ENCODE assay signal across 17 cellular contexts in the genomic region with DNA sequence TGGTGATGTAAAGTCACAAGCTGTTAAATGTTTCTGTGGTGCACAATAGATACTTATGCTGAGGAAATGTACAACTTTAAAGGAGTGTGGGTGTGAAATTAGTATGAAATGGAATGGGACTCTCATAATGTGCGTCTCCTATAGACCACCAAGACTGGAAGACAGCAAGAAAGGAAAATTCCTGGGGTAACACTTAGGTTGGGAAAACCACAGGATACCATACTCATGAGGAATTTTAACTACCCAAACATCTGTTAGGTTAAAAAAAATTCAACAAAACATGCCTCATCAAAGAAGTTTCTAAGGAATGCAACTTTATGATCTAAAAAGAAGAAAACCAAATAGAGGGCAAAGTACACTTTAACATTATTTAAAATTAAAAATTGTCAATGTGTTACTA.
DNase-seq lines count a peak whose midpoint lies in the region; ATAC-seq and TF ChIP-seq lines count a peak whose summit lies in the region.
"Had no signal": no experiment of that assay in that cellular context is flagged by ENCODE, and none has a peak within 500 bp of the region (broad histone marks: within the 10 kb centered on the region; RNA-seq: fewer than 3 reads in every experiment).

No MANE protein-coding gene starts in this region.

- TF ChIP-seq CTCF in AG09309 (IDR thresholded peaks at IDR 0.05; ENCODE audit: control insufficient read depth, insufficient read depth, low read depth, low read length, missing control alignments) (no peak), IMR-90 (conservative IDR thresholded peaks at IDR 0.05; ENCODE audit: low read depth, low read length) (no peak), choroid plexus epithelial cell (conservative IDR thresholded peaks at IDR 0.05; ENCODE audit: low read depth, low read length) (no peak), RWPE1 (conservative IDR thresholded peaks at IDR 0.05; ENCODE audit: low read depth) (no peak), PC-9 (conservative IDR thresholded peaks at IDR 0.05) (no peak)

- POLR2A ChIA-PET in IMR-90 (lab: Charles Lee; ENCODE audit: unreplicated experiment), result no interaction called here
- POLR2A ChIA-PET in RWPE1 (lab: Yijun Ruan, JAX; ENCODE audit: low non-redundant PET), result no interaction called here
- POLR2A ChIA-PET in PC-9 (lab: Charles Lee; ENCODE audit: unreplicated experiment), result no interaction called here

- H4K91ac ChIP-seq in IMR-90 (ENCODE audit: insufficient read depth, low read depth, low read length), result peak overlapping the region; percentile 67

- WGBS in IMR-90 (ENCODE audit: extremely low coverage in 2 of 2, insufficient read length in 1 of 2), 2 experiments, result no CpG with 5 or more reads among the region's 1 CpG
- WGBS in mesendoderm (ENCODE audit: extremely low coverage, insufficient coverage, low lambda C conversion rate), result no CpG with 5 or more reads among the region's 1 CpG

- H3K4me1 ChIP-seq in IMR-90 (ENCODE audit: control insufficient read depth, insufficient read depth, low read length) (peaks cover 13% of the 10 kb centered on the region; the same call in 1 of the 2 replicates), mesendoderm (ENCODE audit: control insufficient read depth, low read depth, low read length) (no peaks in the 10 kb centered on the region), PC-9 (replicated peaks; ENCODE audit: insufficient read depth) (no peaks in the 10 kb centered on the region; the same call in 1 of the 2 replicates)
- H3K4me1 ChIP-seq: BLaER1 treated with 17β-estradiol and CSF1 and Interleukin-3, amounts not matched to agents 10 nM and 100 nM; gastroesophageal sphincter had no signal

- H3K27ac ChIP-seq in IMR-90 (ENCODE audit: insufficient read depth, low read length) (peak overlapping the region; percentile 63; the same call in 1 of the 2 replicates), mesendoderm (ENCODE audit: low read depth, low read length) (no peak overlapping the region), RWPE1 (no peak overlapping the region), PC-9 (no peak overlapping the region)
- H3K27ac ChIP-seq: BLaER1 treated with 17β-estradiol and CSF1 and Interleukin-3, amounts not matched to agents 10 nM and 100 nM; gastroesophageal sphincter; thoracic aorta had no signal

- H3K4me3 ChIP-seq in AG09309 (ENCODE audit: control insufficient read depth, low read depth, low read length), result no peak overlapping the region
- no peak overlapping the region for H3K4me3 ChIP-seq in IMR-90 (ENCODE audit: insufficient read depth, low read depth, low read length)
- no peak overlapping the region for H3K4me3 ChIP-seq in choroid plexus epithelial cell (ENCODE audit: low read depth, low read length)
- no peak overlapping the region for H3K4me3 ChIP-seq in mesendoderm (ENCODE audit: low read length)
- no peak overlapping the region for H3K4me3 ChIP-seq in PC-9
- H3K4me3 ChIP-seq: BLaER1 treated with 17β-estradiol and CSF1 and Interleukin-3, amounts not matched to agents 10 nM and 100 nM; gastroesophageal sphincter; thoracic aorta had no signal

- CTCF ChIA-PET in IMR-90 (lab: Yijun Ruan, JAX), result no interaction called here
- CTCF ChIA-PET in RWPE1 (lab: Yijun Ruan, JAX), result no interaction called here
- CTCF ChIA-PET in PC-9 (lab: Charles Lee), result no interaction called here

- TF ChIP-seq POLR2A in IMR-90 (IDR thresholded peaks at IDR 0.05; ENCODE audit: low read depth, low read length), result no peak

- H2AK9ac ChIP-seq in IMR-90 (replicated peaks; ENCODE audit: low read depth, low read length, poor library complexity), result no peak overlapping the region

- no peak overlapping the region for H2AFZ ChIP-seq in IMR-90 (replicated peaks; ENCODE audit: low read length, poor library complexity)
- no peak overlapping the region for H2AFZ ChIP-seq in PC-9

- peak overlapping the region in 1 of 2 experiments; percentile 96; a peak in 2 of 4 replicates for H4K8ac ChIP-seq in IMR-90 (ENCODE audit: low read depth in 2 of 2, low read length in 2 of 2)
- H4K8ac ChIP-seq in mesendoderm (ENCODE audit: low read depth, low read length), result no peak overlapping the region

- peak overlapping the region; percentile 99 for H2BK5ac ChIP-seq in IMR-90 (ENCODE audit: low read depth, low read length, poor library complexity, severe bottlenecking)
- H2BK5ac ChIP-seq in mesendoderm (ENCODE audit: low read length), result no peak overlapping the region

- H4K5ac ChIP-seq in IMR-90 (ENCODE audit: low read depth, low read length) (peak overlapping the region; percentile 86; the same call in 1 of the 2 replicates), mesendoderm (ENCODE audit: low read length) (no peak overlapping the region)

- H3F3A ChIP-seq in PC-9 (ENCODE audit: insufficient read depth, low read depth), result no peaks in the 10 kb centered on the region

- H3K4me2 ChIP-seq in IMR-90 (ENCODE audit: low read depth, low read length) (peak overlapping the region; percentile 39; the same call in 1 of the 2 replicates), mesendoderm (ENCODE audit: low read length) (no peak overlapping the region), PC-9 (no peak overlapping the region)
- H3K4me2 ChIP-seq: BLaER1 treated with 17β-estradiol and CSF1 and Interleukin-3, amounts not matched to agents 10 nM and 100 nM had no signal

- H3K36me3 ChIP-seq in IMR-90 (ENCODE audit: control insufficient read depth, insufficient read depth, low read length), result no peaks in the 10 kb centered on the region
- no peaks in the 10 kb centered on the region for H3K36me3 ChIP-seq in mesendoderm (ENCODE audit: control insufficient read depth, insufficient read depth, low read length)
- H3K36me3 ChIP-seq in PC-9 (ENCODE audit: low read depth), result no peaks in the 10 kb centered on the region
- H3K36me3 ChIP-seq: BLaER1 treated with 17β-estradiol and CSF1 and Interleukin-3, amounts not matched to agents 10 nM and 100 nM; gastroesophageal sphincter; thoracic aorta had no signal

- H3K18ac ChIP-seq in IMR-90 (ENCODE audit: low read depth, low read length), result peak overlapping the region; percentile 94; the same call in 1 of the 2 replicates
- H3K18ac ChIP-seq in mesendoderm (ENCODE audit: low read length), result no peak overlapping the region

- H3K9me2 ChIP-seq in PC-9 (ENCODE audit: insufficient read depth), result no peaks in the 10 kb centered on the region

- H2BK120ac ChIP-seq in IMR-90 (ENCODE audit: low read depth, low read length) (peak overlapping the region; percentile 99), mesendoderm (ENCODE audit: low read depth, low read length) (no peak overlapping the region)

- ATAC-seq in IMR-90 (ENCODE audit: low read depth) (peak; percentile 73), HG03565 (IDR thresholded peaks at IDR 0.05; ENCODE audit: unreplicated experiment) (no peak)
- ATAC-seq: activated CD4-positive, CD25-positive, alpha-beta regulatory T cell treated with anti-CD3 and anti-CD28 coated beads, Interleukin-2, amount 50 U/mL, for 24 hours; gastroesophageal sphincter had no signal

- H2AK5ac ChIP-seq in IMR-90 (ENCODE audit: low read depth, low read length), result peak overlapping the region; percentile 38; the same call in 1 of the 2 replicates
- H2AK5ac ChIP-seq in mesendoderm (ENCODE audit: low read length), result no peak overlapping the region

- intact Hi-C loops in IMR-90 (cut with micrococcal nuclease) (loop anchor here (5.0 kb wide), 1 partner anchor 41 kb away; no protein-coding TSS in a partner anchor), PC-9 (cut with micrococcal nuclease; ENCODE audit: unreplicated experiment) (no loop called here)

- no TSS peak for BruUV-seq in IMR-90 (replicated peaks; lab: Mats Ljungman, UMichigan)
- no TSS peak for BruUV-seq in PC-9 (replicated peaks; lab: Mats Ljungman, UMichigan)

- H3K79me1 ChIP-seq in IMR-90 (ENCODE audit: low read depth in 1 of 2, low read length in 2 of 2), result no peaks in the 10 kb centered on the region
- H3K79me1 ChIP-seq in mesendoderm (ENCODE audit: low read length), result no peaks in the 10 kb centered on the region

- H2BK20ac ChIP-seq in IMR-90 (ENCODE audit: low read depth, low read length), result peak overlapping the region; percentile 99

- no peaks in the 10 kb centered on the region for H3K9me3 ChIP-seq in IMR-90 (ENCODE audit: control insufficient read depth, insufficient read depth, low read length)
- no peaks in the 10 kb centered on the region for H3K9me3 ChIP-seq in PC-9 (ENCODE audit: insufficient read depth, low read depth)
- H3K9me3 ChIP-seq: BLaER1 treated with 17β-estradiol and CSF1 and Interleukin-3, amounts not matched to agents 10 nM and 100 nM; gastroesophageal sphincter; thoracic aorta had no signal

- in situ Hi-C loops in IMR-90 (cut with MboI; ENCODE audit: low sequenced_read_pairs), result no loop called here

- H3K14ac ChIP-seq in IMR-90 (replicated peaks; ENCODE audit: low read depth, low read length), result peak overlapping the region; percentile 66; the same call in 1 of the 2 replicates

- dilution Hi-C loops in IMR-90 (cut with HindIII; ENCODE audit: low sequenced_read_pairs, unreplicated experiment), result no loop called here

- H3K56ac ChIP-seq in IMR-90 (ENCODE audit: extremely low read depth, insufficient read depth, low read length) (peak overlapping the region; percentile 64; the same call in 1 of the 2 replicates), mesendoderm (ENCODE audit: low read length) (no peak overlapping the region)

- H3K27me3 ChIP-seq in IMR-90 (ENCODE audit: control insufficient read depth, insufficient read depth, low read length) (no peaks in the 10 kb centered on the region), mesendoderm (ENCODE audit: insufficient read depth, low read length, poor library complexity) (no peaks in the 10 kb centered on the region), PC-9 (ENCODE audit: insufficient read depth, low read depth) (no peaks in the 10 kb centered on the region)
- H3K27me3 ChIP-seq: BLaER1 treated with 17β-estradiol and CSF1 and Interleukin-3, amounts not matched to agents 10 nM and 100 nM; gastroesophageal sphincter had no signal

- no peaks in the 10 kb centered on the region for H4K20me1 ChIP-seq in IMR-90 (ENCODE audit: insufficient read depth, low read length)
- no peaks in the 10 kb centered on the region for H4K20me1 ChIP-seq in PC-9 (ENCODE audit: insufficient read depth)
- H4K20me1 ChIP-seq: BLaER1 treated with 17β-estradiol and CSF1 and Interleukin-3, amounts not matched to agents 10 nM and 100 nM had no signal

- H3K9me1 ChIP-seq in IMR-90 (ENCODE audit: insufficient read depth, low read length), result no peaks in the 10 kb centered on the region

- no peak overlapping the region for H3K9ac ChIP-seq in IMR-90 (ENCODE audit: low read depth, low read length)
- H3K9ac ChIP-seq in mesendoderm (ENCODE audit: low read length), result no peak overlapping the region
- H3K9ac ChIP-seq: BLaER1 treated with 17β-estradiol and CSF1 and Interleukin-3, amounts not matched to agents 10 nM and 100 nM had no signal

- TF ChIP-seq RAD21 in IMR-90 (IDR thresholded peaks at IDR 0.05; ENCODE audit: low read length), result no peak

- DNase-seq in AG09309 (ENCODE audit: low read depth), result peak; percentile 60
- peak; percentile 91 for DNase-seq in IMR-90
- DNase-seq in choroid plexus epithelial cell (ENCODE audit: low read depth), result peak; percentile 72
- peak; percentile 4 for DNase-seq in mesendoderm
- DNase-seq in RWPE1 (ENCODE audit: low spot score), result no peak
- DNase-seq in PC-9, result no peak
- no peak for DNase-seq in SW480 (ENCODE audit: low spot score)
- DNase-seq: activated naive CD8-positive, alpha-beta T cell treated with anti-CD3 and anti-CD28 coated beads, Interleukin-2, amount 10 ng/mL, durations not matched to agents 7 days and 5 days; DND-41; islet precursor cell; NCI-H1436 treated with DMSO at 0.1 percent for 48 hours; NCI-H510A had no signal

- H3K4ac ChIP-seq in IMR-90 (ENCODE audit: low read depth, low read length) (peak overlapping the region; percentile 82; the same call in 1 of the 2 replicates), mesendoderm (ENCODE audit: low read depth, low read length) (no peak overlapping the region)

- H3K23ac ChIP-seq in IMR-90 (ENCODE audit: low read depth, low read length), result peak overlapping the region; percentile 39; the same call in 1 of the 2 replicates
- no peak overlapping the region for H3K23ac ChIP-seq in mesendoderm (ENCODE audit: low read length)

- no peak overlapping the region for H2BK15ac ChIP-seq in IMR-90 (ENCODE audit: low read depth, low read length)
- no peak overlapping the region for H2BK15ac ChIP-seq in mesendoderm (replicated peaks; ENCODE audit: low read depth)

- H3K79me2 ChIP-seq in mesendoderm (ENCODE audit: control insufficient read depth, insufficient read depth, low read length), result no peaks in the 10 kb centered on the region
- H3K79me2 ChIP-seq in PC-9 (ENCODE audit: low read depth), result no peaks in the 10 kb centered on the region

Comparison
In these comparisons a context has a peak if more than half of its experiments do, and no peak if none do; other contexts are left out.
1. DNase-seq: peak in AG09309 (single experiment), IMR-90 (single experiment), choroid plexus epithelial cell (single experiment) and mesendoderm (single experiment); none in RWPE1 (single experiment), PC-9 (0 of 2) and SW480 (single experiment).